1 cellular context compared by ENCODE assay signal in genomic region chr6:7543761-7544424, GRCh38.
TF ChIP-seq lines count a peak whose summit lies in the region.

No MANE protein-coding gene starts in this region.

TF ChIP-seq in HepG2, 621 proteins besides CTCF, POLR2A, EP300 and RAD21 (continued from another document and continues in another):
- TF ChIP-seq ARID4A (CRISPR knock-in tag; IDR thresholded peaks at IDR 0.05; ENCODE audit: borderline replicate concordance) (peak; percentile 31; the same call in 1 of the 2 replicates), HNF1B (CRISPR knock-in tag; IDR thresholded peaks at IDR 0.05) (no peak), SMAD3 (CRISPR knock-in tag; IDR thresholded peaks at IDR 0.05) (0 out of 2 replicates have a peak, but pooled peaks have one; percentile 49), HOMEZ (CRISPR knock-in tag; IDR thresholded peaks at IDR 0.05; ENCODE audit: low read depth) (no peak), FOSL2 (CRISPR knock-in tag; IDR thresholded peaks at IDR 0.05) (0 out of 2 replicates have a peak, but pooled peaks have one; percentile 18), TAF1 (CRISPR knock-in tag; IDR thresholded peaks at IDR 0.05) (peak; percentile 54; the same call in 1 of the 2 replicates), ZSCAN25 (CRISPR knock-in tag; IDR thresholded peaks at IDR 0.05) (no peak), MEF2D (CRISPR knock-in tag; IDR thresholded peaks at IDR 0.05) (0 out of 2 replicates have a peak, but pooled peaks have one; percentile 27), ZNF503 (CRISPR knock-in tag; IDR thresholded peaks at IDR 0.05) (no peak), MBD4 (IDR thresholded peaks at IDR 0.05; ENCODE audit: borderline replicate concordance, low read length) (peak; percentile 61; the same call in 1 of the 2 replicates), KAT7 (CRISPR knock-in tag; IDR thresholded peaks at IDR 0.05; ENCODE audit: borderline replicate concordance) (peak; percentile 77; the same call in 1 of the 2 replicates), ZKSCAN8 (CRISPR knock-in tag; IDR thresholded peaks at IDR 0.05; ENCODE audit: borderline replicate concordance) (0 out of 2 replicates have a peak, but pooled peaks have one; percentile 45), ARHGAP35 (CRISPR knock-in tag; IDR thresholded peaks at IDR 0.05; ENCODE audit: borderline replicate concordance) (no peak), MED1 (CRISPR knock-in tag; IDR thresholded peaks at IDR 0.05) (peak; percentile 52; the same call in 1 of the 2 replicates), SNAPC4 (CRISPR knock-in tag; IDR thresholded peaks at IDR 0.05) (no peak), ZNF441 (CRISPR knock-in tag; IDR thresholded peaks at IDR 0.05; ENCODE audit: borderline replicate concordance) (0 out of 2 replicates have a peak, but pooled peaks have one; percentile 38), FIP1L1 (IDR thresholded peaks at IDR 0.05; ENCODE audit: borderline replicate concordance, insufficient read depth, low read depth, low read length) (no peak), ZNF703 (CRISPR knock-in tag; IDR thresholded peaks at IDR 0.05; ENCODE audit: borderline replicate concordance) (no peak), NFAT5 (CRISPR knock-in tag; IDR thresholded peaks at IDR 0.05) (no peak), MAFK (conservative IDR thresholded peaks at IDR 0.05 in 1 of 2, IDR thresholded peaks at IDR 0.05 in 1 of 2; ENCODE audit: low read length in 2 of 2) (peak; percentile 74 to 88), TFAP4 (IDR thresholded peaks at IDR 0.05; ENCODE audit: borderline replicate concordance, low read depth) (no peak), FOXP1 (IDR thresholded peaks at IDR 0.05) (no peak), FOXP1 (CRISPR knock-in tag; IDR thresholded peaks at IDR 0.05) (0 out of 2 replicates have a peak, but pooled peaks have one; percentile 6), ZNF160 (CRISPR knock-in tag; IDR thresholded peaks at IDR 0.05) (no peak), KAT8 (CRISPR knock-in tag; IDR thresholded peaks at IDR 0.05) (no peak), ZNF224 (CRISPR knock-in tag; IDR thresholded peaks at IDR 0.05) (no peak), MAZ (IDR thresholded peaks at IDR 0.05; ENCODE audit: borderline replicate concordance, low read depth, low read length) (no peak), MAZ (CRISPR knock-in tag; IDR thresholded peaks at IDR 0.05; ENCODE audit: low read depth) (no peak), ZNF446 (CRISPR knock-in tag; IDR thresholded peaks at IDR 0.05) (no peak), SKI (IDR thresholded peaks at IDR 0.05; ENCODE audit: partially characterized antibody) (no peak), ZNF460 (CRISPR knock-in tag; IDR thresholded peaks at IDR 0.05; ENCODE audit: borderline replicate concordance) (no peak), NR1H2 (CRISPR knock-in tag; IDR thresholded peaks at IDR 0.05; ENCODE audit: borderline replicate concordance, low read depth) (no peak), DMAP1 (CRISPR knock-in tag; IDR thresholded peaks at IDR 0.05) (0 out of 2 replicates have a peak, but pooled peaks have one; percentile 29)
